ENCODE assay signal across 8 cellular contexts in genomic region chr11:2532704-2533641, GRCh38.
DNase-seq lines count a peak whose midpoint lies in the region; ATAC-seq lines count a peak whose summit lies in the region.

No MANE protein-coding gene starts in this region.

- H3K9me3 ChIP-seq in effector memory CD4-positive, alpha-beta T cell (ENCODE audit: control insufficient read depth, low read length), result no peaks in the 10 kb centered on the region
- no peaks in the 10 kb centered on the region for H3K9me3 ChIP-seq in mesenchymal stem cell (ENCODE audit: control insufficient read depth, low read length)

- no peak overlapping the region for H2AFZ ChIP-seq in mesenchymal stem cell (ENCODE audit: low read depth, low read length)

- H3K23ac ChIP-seq in mesenchymal stem cell (ENCODE audit: low read length in 2 of 2), result no peak overlapping the region

- peak overlapping the region; percentile 45 for H3K4me2 ChIP-seq in mesenchymal stem cell (ENCODE audit: low read length, poor library complexity, severe bottlenecking)

- ATAC-seq in GM19328 (IDR thresholded peaks at IDR 0.05; ENCODE audit: unreplicated experiment), result peak; percentile 58

- peak; percentile 88 for DNase-seq in AG20443 (ENCODE audit: low spot score)
- peak; percentile 98 for DNase-seq in HT-29 (ENCODE audit: low spot score)
- peak; percentile 79 to 82 for DNase-seq in NOMO-1 (lab: John Stamatoyannopoulos, UW; ENCODE audit: unreplicated experiment in 2 of 2)
- peak; percentile 98 for DNase-seq in activated CD8-positive, alpha-beta memory T cell treated with anti-CD3 and anti-CD28 coated beads for 24 hours
- DNase-seq in effector memory CD4-positive, alpha-beta T cell, result peak; percentile 70 to 84 (median 76)
- DNase-seq in mesenchymal stem cell, result peak; percentile 87
- peak; percentile 84 to 94 (median 89) for DNase-seq in stimulated activated CD4-positive, alpha-beta T cell treated with anti-CD3 and anti-CD28 coated beads, TNF-alpha, amount 100 ng/mL, for 48 hours (ENCODE audit: low read depth in 3 of 3)

- peak overlapping the region in 1 of 2 experiments; percentile 16 for H3K14ac ChIP-seq in mesenchymal stem cell (ENCODE audit: low read length in 2 of 2)

- H2BK15ac ChIP-seq in mesenchymal stem cell (ENCODE audit: low read depth, poor library complexity, severe bottlenecking), result peak overlapping the region; percentile 20

- H2BK5ac ChIP-seq in mesenchymal stem cell (ENCODE audit: low read depth, low read length, poor library complexity, severe bottlenecking), result peak overlapping the region; percentile 1

- peaks cover 8% of the 10 kb centered on the region for H3K36me3 ChIP-seq in effector memory CD4-positive, alpha-beta T cell (ENCODE audit: control insufficient read depth, insufficient read depth, low read length)
- H3K36me3 ChIP-seq in mesenchymal stem cell (ENCODE audit: control insufficient read depth in 1 of 2, insufficient read depth in 2 of 2, low read depth in 1 of 2, low read length in 2 of 2), result no peaks in the 10 kb centered on the region

- no peak overlapping the region for H3K27ac ChIP-seq in effector memory CD4-positive, alpha-beta T cell (ENCODE audit: insufficient read depth, low read length, poor library complexity, severe bottlenecking)
- H3K27ac ChIP-seq in mesenchymal stem cell (ENCODE audit: low read length, poor library complexity, severe bottlenecking), result peak overlapping the region; percentile 93

- H3K27me3 ChIP-seq in effector memory CD4-positive, alpha-beta T cell (replicated peaks; ENCODE audit: control insufficient read depth, insufficient read depth, low read length, poor library complexity, severe bottlenecking), result no peaks in the 10 kb centered on the region
- H3K27me3 ChIP-seq in mesenchymal stem cell (ENCODE audit: control insufficient read depth in 1 of 2, insufficient read depth in 1 of 2, low read length in 2 of 2), result peaks cover 27 to 56% of the 10 kb centered on the region in 2 experiments

- H3K4me3 ChIP-seq in effector memory CD4-positive, alpha-beta T cell (ENCODE audit: insufficient read depth, low read depth, low read length, poor library complexity, severe bottlenecking), result no peak overlapping the region
- peak overlapping the region in 1 of 2 experiments; percentile 59 for H3K4me3 ChIP-seq in mesenchymal stem cell (ENCODE audit: insufficient read depth in 1 of 2, low read depth in 1 of 2, low read length in 2 of 2)

- peak overlapping the region; percentile 43 to 86 for H2BK12ac ChIP-seq in mesenchymal stem cell (ENCODE audit: low read length in 2 of 2)

- H2AK5ac ChIP-seq in mesenchymal stem cell (ENCODE audit: low read length, severe bottlenecking), result peak overlapping the region; percentile 0

- no peak overlapping the region for H2BK120ac ChIP-seq in mesenchymal stem cell (ENCODE audit: low read depth, low read length)

- H3K4ac ChIP-seq in mesenchymal stem cell (ENCODE audit: low read depth in 1 of 2, low read length in 2 of 2), result peak overlapping the region; percentile 17 to 65

- H3K79me1 ChIP-seq in mesenchymal stem cell (replicated peaks; ENCODE audit: low read length, poor library complexity, severe bottlenecking), result no peaks in the 10 kb centered on the region

- WGBS in mesenchymal stem cell, result 30% methylated on average over 46 of the region's 47 CpGs

- peak overlapping the region; percentile 70 for H4K91ac ChIP-seq in mesenchymal stem cell (ENCODE audit: low read length)

- peaks cover 9% of the 10 kb centered on the region for H3K4me1 ChIP-seq in effector memory CD4-positive, alpha-beta T cell (ENCODE audit: control insufficient read depth, insufficient read depth, low read length, poor library complexity, severe bottlenecking)
- peaks cover 30% of the 10 kb centered on the region for H3K4me1 ChIP-seq in mesenchymal stem cell (ENCODE audit: control insufficient read depth, insufficient read depth, low read depth, low read length)

- peak overlapping the region; percentile 66 for H4K8ac ChIP-seq in mesenchymal stem cell (ENCODE audit: low read length)

- H3K18ac ChIP-seq in mesenchymal stem cell (ENCODE audit: low read depth in 1 of 2, low read length in 2 of 2), result peak overlapping the region; percentile 3 to 89

- H3K9ac ChIP-seq in mesenchymal stem cell (ENCODE audit: low read length), result peak overlapping the region; percentile 78
